In genomic region chr10:30865141-30865926, GRCh38 we compare ENCODE assay signal across 1 cellular context.
TF ChIP-seq lines count a peak whose summit lies in the region.

No MANE protein-coding gene starts in this region.

TF ChIP-seq in GM23338, 12 proteins besides CTCF, POLR2A, EP300 and RAD21 (continued from another document):
- no peak for TF ChIP-seq ZNF462 (CRISPR knock-in tag; IDR thresholded peaks at IDR 0.05)
- TF ChIP-seq REST (IDR thresholded peaks at IDR 0.05; ENCODE audit: unreplicated experiment), result no peak
- no peak for TF ChIP-seq NANOG (IDR thresholded peaks at IDR 0.05; ENCODE audit: borderline replicate concordance)
- no peak for TF ChIP-seq POLR2AphosphoS5 (IDR thresholded peaks at IDR 0.05; ENCODE audit: low read depth)
- no peak for TF ChIP-seq EZH2 (IDR thresholded peaks at IDR 0.05; ENCODE audit: low read depth, unreplicated experiment)
- no peak for TF ChIP-seq STAT1 (IDR thresholded peaks at IDR 0.05; ENCODE audit: unreplicated experiment)
- no peak for TF ChIP-seq JUNB (IDR thresholded peaks at IDR 0.05; ENCODE audit: unreplicated experiment)
